ENCODE assay signal across 31 cellular contexts in genomic region chr11:1691027-1691877, GRCh38. TPM values are rescaled to one million over a fixed set of nuclear protein-coding genes. Genes with fewer than 3 reads are reported as not detected.
A peak's percentile ranks its signal among the peaks of the same experiment; 100 is the strongest.
DNase-seq lines count a peak whose midpoint lies in the region; ATAC-seq, FAIRE-seq and TF ChIP-seq lines count a peak whose summit lies in the region.
"Had no signal": no experiment of that assay in that cellular context is flagged by ENCODE, and none has a peak within 500 bp of the region (broad histone marks: within the 10 kb centered on the region; RNA-seq: fewer than 3 reads in every experiment).

No MANE protein-coding gene starts in this region.

- no peaks in the 10 kb centered on the region for H3K36me3 ChIP-seq in Panc1 (ENCODE audit: control insufficient read depth, insufficient read depth, low read length)
- no peaks in the 10 kb centered on the region for H3K36me3 ChIP-seq in HepG2 (replicated peaks in 1 of 2; ENCODE audit: control insufficient read depth in 1 of 2, insufficient read depth in 2 of 2, low read length in 2 of 2)
- H3K36me3 ChIP-seq in osteoblast (ENCODE audit: insufficient read depth, low read length), result no peaks in the 10 kb centered on the region
- H3K36me3 ChIP-seq: colonic mucosa, esophagus squamous epithelium, gastroesophageal sphincter, SJSA1, spleen, vagina had no signal

- intact Hi-C loops in Panc1 (cut with micrococcal nuclease; ENCODE audit: unreplicated experiment), result loop anchor here (5.0 kb wide), 2 partner anchors 39 to 461 kb away; no protein-coding TSS in a partner anchor
- intact Hi-C loops in HepG2 (cut with micrococcal nuclease; ENCODE audit: unreplicated experiment), result loop anchor here (2.0 kb wide), 1 partner anchor 14 kb away; no protein-coding TSS in a partner anchor
- intact Hi-C loops in left colon (cut with DNase I, micrococcal nuclease), result loop anchor here in 1 of 2 donors (5.0 kb wide), 1 partner anchor 141 kb away; the partner anchor contains the start of gene SYT8

- H3K79me2 ChIP-seq in HepG2 (ENCODE audit: insufficient read depth, low read length) (peaks cover 2% of the 10 kb centered on the region), osteoblast (ENCODE audit: insufficient read depth, low read length) (no peaks in the 10 kb centered on the region)

- CTCF ChIA-PET in Panc1 (lab: Charles Lee), result interaction anchor here (0.6 to 4.9 kb wide), 7 partner anchors 38 to 277 kb away, joined by 3 to 168 read pairs (median 5); partner anchors contain the start of gene SYT8
- CTCF ChIA-PET in HepG2 (lab: Yijun Ruan, JAX; ENCODE audit: low intra/inter-chr PET ratio, low total read pairs), result interaction anchor here (0.7 to 4.5 kb wide), 4 partner anchors 38 to 460 kb away, joined by 3 to 44 read pairs (median 7); no protein-coding TSS in a partner anchor

- H3K27me3 ChIP-seq in Panc1 (ENCODE audit: control insufficient read depth, insufficient read depth, low read length), result no peaks in the 10 kb centered on the region
- H3K27me3 ChIP-seq in HepG2 (ENCODE audit: control insufficient read depth in 1 of 2, insufficient read depth in 2 of 2, low read length in 2 of 2), result no peaks in the 10 kb centered on the region; a peak in 1 of 5 replicates
- peaks cover 24% of the 10 kb centered on the region for H3K27me3 ChIP-seq in osteoblast (ENCODE audit: insufficient read depth, low read length)
- H3K27me3 ChIP-seq: SJSA1, testis, vagina had no signal

- in situ Hi-C loops in Panc1 (cut with HindIII; ENCODE audit: low pct_unique_long_range_greater_than_20kb, low sequenced_read_pairs), result no loop called here
- in situ Hi-C loops in HepG2 (cut with HindIII; ENCODE audit: extremely low pct_ligation_motif_present, low pct_unique_long_range_greater_than_20kb), result loop anchor here (5.0 kb wide), 1 partner anchor 34 kb away; no protein-coding TSS in a partner anchor

- TF ChIP-seq POLR2A in HepG2 (IDR thresholded peaks at IDR 0.05; ENCODE audit: insufficient read depth in 1 of 2, low read depth in 2 of 2, low read length in 2 of 2), result peak in 1 of 2 experiments; percentile 90; a peak in 2 of 4 replicates

- 2% methylated on average over 13 of the region's 16 CpGs for WGBS in HepG2 (ENCODE audit: low lambda C conversion rate)

- H3K27ac ChIP-seq in Panc1 (ENCODE audit: low read length), result no peak overlapping the region
- peak overlapping the region; percentile 100 for H3K27ac ChIP-seq in HepG2 (ENCODE audit: extremely low read length, insufficient read depth, low read length)
- no peak overlapping the region for H3K27ac ChIP-seq in osteoblast (ENCODE audit: low read depth, low read length)
- H3K27ac ChIP-seq: colonic mucosa, esophagus squamous epithelium, gastroesophageal sphincter, GM23248, SJSA1, spleen, testis, vagina had no signal

- FAIRE-seq in HepG2 (lab: Jason Lieb, UNC), result peak; percentile 90
- no peak for FAIRE-seq in D721Med (lab: Jason Lieb, UNC)
- FAIRE-seq: HTR-8/SVneo, islet of Langerhans had no signal

- peaks cover 20% of the 10 kb centered on the region for H3K4me1 ChIP-seq in Panc1 (ENCODE audit: control insufficient read depth, insufficient read depth, low read length)
- peaks cover 83% of the 10 kb centered on the region for H3K4me1 ChIP-seq in HepG2 (ENCODE audit: insufficient read depth, low read length)
- peaks cover 7% of the 10 kb centered on the region for H3K4me1 ChIP-seq in osteoblast (ENCODE audit: insufficient read depth, low read length)

- no peak overlapping the region for H2AFZ ChIP-seq in HepG2 (ENCODE audit: low read length)
- H2AFZ ChIP-seq in osteoblast (ENCODE audit: low read length), result no peak overlapping the region
- H2AFZ ChIP-seq: GM23248 had no signal

- peak overlapping the region; percentile 100 for H3K9ac ChIP-seq in HepG2 (ENCODE audit: insufficient read depth, low read depth, low read length)
- H3K9ac ChIP-seq: GM23248 had no signal

- peak; percentile 34; the same call in 1 of the 2 replicates for TF ChIP-seq RAD21 in HepG2 (CRISPR knock-in tag; IDR thresholded peaks at IDR 0.05)

- no peak for ATAC-seq in Panc1
- peak; percentile 79 for ATAC-seq in HepG2
- no peak for ATAC-seq in left colon
- ATAC-seq in HG03442 (IDR thresholded peaks at IDR 0.05; ENCODE audit: unreplicated experiment), result no peak
- ATAC-seq: gastroesophageal sphincter; stimulated activated effector memory CD8-positive, alpha-beta T cell treated with anti-CD3 and anti-CD28 coated beads, Interleukin-12 subunit alpha, Interleukin-12 subunit beta, amount 100 ng/mL, for 72 hours had no signal

- BruUV-seq in Panc1 (replicated peaks; lab: Mats Ljungman, UMichigan) (no TSS peak), HepG2 (replicated peaks; lab: Mats Ljungman, UMichigan) (TSS peak; percentile 54)

- H4K20me1 ChIP-seq in HepG2 (ENCODE audit: insufficient read depth, low read length) (no peaks in the 10 kb centered on the region), osteoblast (ENCODE audit: insufficient read depth, low read length) (no peaks in the 10 kb centered on the region)

- H3K4me3 ChIP-seq in Panc1 (ENCODE audit: low read depth in 2 of 2, low read length in 2 of 2) (no peak overlapping the region), HepG2 (replicated peaks in 1 of 3; ENCODE audit: insufficient read depth in 1 of 3, low read depth in 2 of 3, low read length in 3 of 3) (peak overlapping the region; percentile 8 to 86 (median 51); a peak in 4 of 6 replicates), osteoblast (ENCODE audit: insufficient read depth, low read length) (no peak overlapping the region)
- H3K4me3 ChIP-seq: colonic mucosa, esophagus squamous epithelium, gastroesophageal sphincter, GM23248, lung, SJSA1, spleen, testis, vagina had no signal

- DNase-seq in Panc1 (ENCODE audit: low read depth, low spot score) (no peak), HepG2 (ENCODE audit: low spot score) (peak; percentile 94), osteoblast (ENCODE audit: insufficient read length, low spot score, missing footprints) (peak; percentile 57), left colon (no peak), D721Med (ENCODE audit: insufficient read length, low spot score) (no peak)
- no peak for DNase-seq in stimulated activated naive CD4-positive, alpha-beta T cell treated with Interleukin-2 at 50 U/mL for 16 hours (lab: John Stamatoyannopoulos, UW)
- DNase-seq: activated gamma-delta T cell treated with Interleukin-2 at 50 U/mL for 16 hours; activated T-cell treated with anti-CD3 and anti-CD28 coated beads, Interleukin-2, amount 50 U/mL, for 24 hours; amniotic stem cell; esophagus squamous epithelium; GM23248; NCI-H1694; NCI-H510A treated with DMSO at 0.1 percent for 48 hours; retina; spleen; stimulated activated CD4-positive, alpha-beta T cell treated with anti-CD3 and anti-CD28 coated beads, Interleukin-2, amount 100 ng/mL, for 48 hours; testis had no signal

- peak overlapping the region; percentile 100 for H3K4me2 ChIP-seq in HepG2 (ENCODE audit: low read depth, low read length)
- no peak overlapping the region for H3K4me2 ChIP-seq in osteoblast (ENCODE audit: insufficient read depth, low read length)

- TF ChIP-seq EP300 in HepG2 (IDR thresholded peaks at IDR 0.05; ENCODE audit: low read depth in 2 of 2, low read length in 2 of 2) (peak in 1 of 2 experiments; percentile 99; a peak in 3 of 4 replicates), HepG2 (CRISPR knock-in tag; IDR thresholded peaks at IDR 0.05; ENCODE audit: borderline replicate concordance) (peak; percentile 99)

- H3K9me3 ChIP-seq in Panc1 (ENCODE audit: control insufficient read depth, insufficient read depth, low read depth, low read length) (no peaks in the 10 kb centered on the region), HepG2 (ENCODE audit: low read length) (no peaks in the 10 kb centered on the region), osteoblast (ENCODE audit: low read depth, low read length) (no peaks in the 10 kb centered on the region)
- H3K9me3 ChIP-seq: colonic mucosa, esophagus squamous epithelium, gastroesophageal sphincter, SJSA1, spleen, testis, vagina had no signal

- 0 out of 3 replicates have a peak, but pooled peaks have one; percentile 4 for TF ChIP-seq CTCF in GM12872 (IDR thresholded peaks at IDR 0.05; ENCODE audit: insufficient read depth, low read depth, low read length)
- TF ChIP-seq CTCF in Panc1 (IDR thresholded peaks at IDR 0.05), result peak; percentile 36; the same call in 1 of the 2 replicates
- TF ChIP-seq CTCF in HepG2 (CRISPR knock-in tag; IDR thresholded peaks at IDR 0.05), result peak; percentile 81
- TF ChIP-seq CTCF in osteoblast (IDR thresholded peaks at IDR 0.05; ENCODE audit: extremely low read depth, low read depth, low read length), result no peak
- TF ChIP-seq CTCF in D721Med (IDR thresholded peaks at IDR 0.05; ENCODE audit: insufficient read depth, missing control alignments), result no peak

- POLR2A ChIA-PET in Panc1 (lab: Charles Lee), result interaction anchor here (0.6 to 1.0 kb wide), 2 partner anchors 459 to 465 kb away, joined by 3 read pairs; no protein-coding TSS in a partner anchor
- POLR2A ChIA-PET in HepG2 (lab: Yijun Ruan, JAX), result interaction anchor here (0.7 to 5.5 kb wide), 28 partner anchors 10 to 896 kb away, joined by 3 to 141 read pairs (median 8); partner anchors contain the start of genes CTSD, IFITM10 and MRPL23

RNA-seq across cellular contexts. Expression of gene KRTAP5-6, which starts 5.7 kb away (rescaled TPM):
- not detected for total RNA-seq in Panc1 (2021; ENCODE audit: unreplicated experiment)
- polyA plus RNA-seq in Panc1 (2012; ENCODE audit: insufficient read length), result not detected
- not detected in 2 replicates for total RNA-seq in HepG2 (2016; rRNA removed; fragmentation: Illumina TruSeq; extraction: Trizol)
- total RNA-seq in HepG2 (2016; cell fraction: cytosol; rRNA removed; fragmentation: Illumina TruSeq; extraction: Trizol; ENCODE audit: low read depth), result not detected in 2 replicates
- not detected in 2 replicates for total RNA-seq in HepG2 (2016; cell fraction: insoluble cytoplasmic fraction; rRNA removed; fragmentation: Illumina TruSeq; extraction: Trizol)
- total RNA-seq in HepG2 (2016; cell fraction: membrane; rRNA removed; fragmentation: Illumina TruSeq; extraction: Trizol), result not detected in 2 replicates
- not detected in 2 replicates for total RNA-seq in HepG2 (2016; cell fraction: nucleus; rRNA removed; fragmentation: Illumina TruSeq; extraction: Trizol)
- polyA plus RNA-seq in HepG2 (2011; rRNA removed), result not detected in 2 replicates
- 0.15 TPM in 1 of 2 replicates, not detected in the other for polyA plus RNA-seq in HepG2 (2011; cell fraction: cytosol; rRNA removed)
- polyA plus RNA-seq in HepG2 (2011; cell fraction: nucleus; rRNA removed), result 0.35 and 0.43 TPM in 2 replicates
- polyA plus RNA-seq in HepG2 (2012), result not detected in 2 replicates
- not detected in 2 replicates for polyA plus RNA-seq in HepG2 (2016; cell fraction: cytosol; fragmentation: Illumina TruSeq; extraction: Trizol; ENCODE audit: low read depth)
- not detected in 2 replicates for polyA plus RNA-seq in HepG2 (2016; cell fraction: insoluble cytoplasmic fraction; fragmentation: Illumina TruSeq; extraction: Trizol; ENCODE audit: low read depth)
- polyA plus RNA-seq in HepG2 (2016; cell fraction: membrane; fragmentation: Illumina TruSeq; extraction: Trizol; ENCODE audit: low read depth), result not detected in 2 replicates
- polyA plus RNA-seq in HepG2 (2016; cell fraction: nucleus; fragmentation: Illumina TruSeq; extraction: Trizol; ENCODE audit: insufficient read depth, low read depth), result not detected in 2 replicates
- polyA minus RNA-seq in HepG2 (2011; rRNA and poly(A)+ RNA removed; ENCODE audit: low replicate concordance), result not detected in 2 replicates
- not detected in 2 replicates for polyA minus RNA-seq in HepG2 (2011; cell fraction: cytosol; rRNA and poly(A)+ RNA removed)
- polyA minus RNA-seq in HepG2 (2011; cell fraction: nucleus; rRNA and poly(A)+ RNA removed), result not detected in 2 replicates
- total RNA-seq in osteoblast, result not detected in 2 replicates
- not detected for total RNA-seq in left colon
- total RNA-seq: activated CD8-positive, alpha-beta memory T cell treated with anti-CD3 and anti-CD28 coated beads for 36 hours; colonic mucosa; esophagus squamous epithelium; gastroesophageal sphincter; GM23248; LHCN-M2; lung; omental fat pad; SJSA1; spleen; testis; vagina had no signal
- polyA plus RNA-seq: CD14-positive monocyte, GM23248, lung, spleen had no signal

RNA-seq across cellular contexts. Expression of gene IFITM10, which starts 59.1 kb away (rescaled TPM):
- total RNA-seq in Panc1 (2021; ENCODE audit: unreplicated experiment) (18.0 TPM), HepG2 (2016; rRNA removed; fragmentation: Illumina TruSeq; extraction: Trizol) (0.09 TPM in 1 of 2 replicates, not detected in the other), osteoblast (15.0 and 18.1 TPM in 2 replicates), left colon (1 to 10 TPM in 1 of 2 donors, under 1 TPM in 1; 0.87 to 1.7 TPM)
- polyA plus RNA-seq in Panc1 (2012; ENCODE audit: insufficient read length), result 8.0 TPM
- total RNA-seq in HepG2 (2016; cell fraction: cytosol; rRNA removed; fragmentation: Illumina TruSeq; extraction: Trizol; ENCODE audit: low read depth), result not detected in 2 replicates
- not detected in 2 replicates for total RNA-seq in HepG2 (2016; cell fraction: insoluble cytoplasmic fraction; rRNA removed; fragmentation: Illumina TruSeq; extraction: Trizol)
- total RNA-seq in HepG2 (2016; cell fraction: membrane; rRNA removed; fragmentation: Illumina TruSeq; extraction: Trizol), result not detected in 2 replicates
- total RNA-seq in HepG2 (2016; cell fraction: nucleus; rRNA removed; fragmentation: Illumina TruSeq; extraction: Trizol), result not detected in 2 replicates
- 0.13 and 0.22 TPM in 2 replicates for polyA plus RNA-seq in HepG2 (2011; rRNA removed)
- 0.08 and 0.11 TPM in 2 replicates for polyA plus RNA-seq in HepG2 (2011; cell fraction: cytosol; rRNA removed)
- polyA plus RNA-seq in HepG2 (2011; cell fraction: nucleus; rRNA removed), result 1.8 and 2.5 TPM in 2 replicates
- polyA plus RNA-seq in HepG2 (2012), result 0.47 and 1.3 TPM in 2 replicates
- not detected in 2 replicates for polyA plus RNA-seq in HepG2 (2016; cell fraction: cytosol; fragmentation: Illumina TruSeq; extraction: Trizol; ENCODE audit: low read depth)
- polyA plus RNA-seq in HepG2 (2016; cell fraction: insoluble cytoplasmic fraction; fragmentation: Illumina TruSeq; extraction: Trizol; ENCODE audit: low read depth), result not detected in 2 replicates
- polyA plus RNA-seq in HepG2 (2016; cell fraction: membrane; fragmentation: Illumina TruSeq; extraction: Trizol; ENCODE audit: low read depth), result not detected in 2 replicates
- not detected in 2 replicates for polyA plus RNA-seq in HepG2 (2016; cell fraction: nucleus; fragmentation: Illumina TruSeq; extraction: Trizol; ENCODE audit: insufficient read depth, low read depth)
- 0.28 and 0.44 TPM in 2 replicates for polyA minus RNA-seq in HepG2 (2011; rRNA and poly(A)+ RNA removed; ENCODE audit: low replicate concordance)
- polyA minus RNA-seq in HepG2 (2011; cell fraction: cytosol; rRNA and poly(A)+ RNA removed), result not detected in 2 replicates
- polyA minus RNA-seq in HepG2 (2011; cell fraction: nucleus; rRNA and poly(A)+ RNA removed), result 1.0 and 1.6 TPM in 2 replicates
- polyA plus RNA-seq: CD14-positive monocyte had no signal

Comparison
In these comparisons a context has a peak if more than half of its experiments do, and no peak if none do; other contexts are left out.
1. CTCF ChIP-seq: peak in GM12872 (single experiment), Panc1 (single experiment) and HepG2 (single experiment); none in osteoblast (single experiment) and D721Med (single experiment).
2. DNase-seq: peak in HepG2 (single experiment) and osteoblast (single experiment); none in Panc1 (single experiment), left colon (0 of 2), D721Med (single experiment) and stimulated activated naive CD4-positive, alpha-beta T cell treated with Interleukin-2 at 50 U/mL for 16 hours (single experiment).
3. H3K4me3 ChIP-seq: peak in HepG2 (3 of 3); none in Panc1 (0 of 2) and osteoblast (single experiment).